In genomic region chr12:51969643-51970042, GRCh38 we compare ENCODE assay signal across 23 cellular contexts.
"Had no signal": no experiment of that assay in that cellular context is flagged by ENCODE, and none has a peak within 500 bp of the region (broad histone marks: within the 10 kb centered on the region; RNA-seq: fewer than 3 reads in every experiment).

No MANE protein-coding gene starts in this region.

- H3K27me3 ChIP-seq: adrenal gland, ascending aorta, brain microvascular endothelial cell, ovary, testis had no signal

- H3K9me3 Mint-ChIP-seq: naive B cell; T-helper 2 cell treated with Interferon-gamma antibody and Interleukin-4, amounts not matched to agents 5 μg/mL and 100 μg/mL, for 36 hours had no signal

- H3K36me3 ChIP-seq: adrenal gland, ascending aorta, brain microvascular endothelial cell, lower lobe of right lung, ovary, prostate gland had no signal

- H3K27ac Mint-ChIP-seq: naive B cell; T-helper 2 cell treated with Interferon-gamma antibody and Interleukin-4, amounts not matched to agents 5 μg/mL and 100 μg/mL, for 36 hours; type B pancreatic cell had no signal

- H3K27me3 Mint-ChIP-seq: naive B cell, type B pancreatic cell had no signal

- ATAC-seq: left lobe of liver, lower lobe of right lung had no signal

- H3K9me3 ChIP-seq: adrenal gland, ascending aorta, lower lobe of right lung, ovary, prostate gland, testis had no signal

- DNase-seq: activated CD4-positive, alpha-beta T cell treated with anti-CD3 and anti-CD28 coated beads for 1 hour; activated CD4-positive, alpha-beta T cell treated with anti-CD3 and anti-CD28 coated beads, Interleukin-2, amount 50 U/mL, for 1 hour; activated naive CD4-positive, alpha-beta T cell treated with Interleukin-2 at 50 U/mL for 16 hours; activated T-cell treated with anti-CD3 and anti-CD28 coated beads, Interleukin-2, amount 50 U/mL, for 1 hour; brain microvascular endothelial cell; caudate nucleus; dermis blood vessel endothelial cell; effector CD8-positive, alpha-beta T cell; foreskin melanocyte; lower lobe of right lung; naive B cell; ovary; stimulated activated CD4-positive, alpha-beta T cell treated with anti-CD3 and anti-CD28 coated beads, Interleukin-2, amount 100 ng/mL, for 48 hours; stimulated activated CD8-positive, alpha-beta memory T cell treated with anti-CD3 and anti-CD28 coated beads, Interleukin-4, amount 100 ng/mL, for 48 hours; stimulated activated naive CD4-positive, alpha-beta T cell; testis had no signal

- H3K27ac ChIP-seq: adrenal gland, ascending aorta, brain microvascular endothelial cell, lower lobe of right lung, ovary, prostate gland, testis, VCaP had no signal

- H3K4me3 ChIP-seq: adrenal gland, ascending aorta, lower lobe of right lung, ovary, prostate gland, testis had no signal

- H3K4me3 Mint-ChIP-seq: T-helper 2 cell treated with Interferon-gamma antibody and Interleukin-4, amounts not matched to agents 5 μg/mL and 100 μg/mL, for 36 hours; type B pancreatic cell had no signal
